Comparison of ENCODE assay signal across 12 cellular contexts in the genomic region with DNA sequence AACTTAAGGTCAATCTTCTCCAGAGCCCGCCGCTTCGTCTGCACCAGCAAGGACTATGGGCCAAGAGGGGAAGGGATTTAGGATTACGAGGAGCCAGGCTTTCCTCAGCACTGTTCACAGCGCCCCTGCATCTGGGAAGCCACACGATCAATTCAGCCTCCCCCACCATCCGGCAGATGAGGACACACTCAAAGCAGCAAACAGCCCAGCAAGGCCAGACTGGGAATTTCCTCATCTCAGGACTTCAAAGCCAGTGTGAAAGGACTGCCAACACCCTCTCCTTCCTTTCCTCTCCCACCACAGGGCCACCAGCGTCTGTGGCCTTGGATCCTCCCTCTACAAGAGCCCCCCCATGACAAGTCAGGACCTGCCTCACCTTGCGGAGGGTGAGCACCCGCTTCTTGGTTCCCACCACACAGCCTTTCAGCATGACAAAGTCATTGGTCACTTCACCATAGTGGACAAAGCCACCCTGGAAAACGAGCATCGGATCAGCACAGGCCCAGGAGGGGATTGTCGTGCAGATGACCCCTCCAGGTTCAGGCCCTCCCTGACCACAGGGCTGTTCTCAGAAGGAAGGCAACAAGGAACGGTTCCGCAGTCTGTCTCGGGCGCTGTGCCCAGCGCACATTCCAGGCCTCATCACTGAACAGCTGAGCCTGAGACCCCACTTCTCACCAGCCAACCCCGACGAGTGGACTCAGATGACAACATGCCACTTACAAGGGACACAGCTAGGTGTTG.
A peak's percentile ranks its signal among the peaks of the same experiment; 100 is the strongest.
DNase-seq lines count a peak whose midpoint lies in the region; ATAC-seq and TF ChIP-seq lines count a peak whose summit lies in the region.
"Had no signal": no experiment of that assay in that cellular context is flagged by ENCODE, and none has a peak within 500 bp of the region (broad histone marks: within the 10 kb centered on the region; RNA-seq: fewer than 3 reads in every experiment).

No MANE protein-coding gene starts in this region.

- peaks cover 72% of the 10 kb centered on the region for H3K36me3 ChIP-seq in WERI-Rb-1

- ATAC-seq in HG03135 (IDR thresholded peaks at IDR 0.05; ENCODE audit: unreplicated experiment) (no peak), GM18505 (IDR thresholded peaks at IDR 0.05; ENCODE audit: unreplicated experiment) (no peak)
- ATAC-seq: PC-3; stimulated activated naive CD8-positive, alpha-beta T cell treated with anti-CD3 and anti-CD28 coated beads, Interleukin-15, Interleukin-2, amounts not matched to agents 100 U/mL and 50 U/mL, for 24 hours had no signal

- peak; percentile 19 for DNase-seq in DMS114 treated with DMSO at 0.1 percent for 48 hours (lab: John Stamatoyannopoulos, UW; ENCODE audit: unreplicated experiment)
- no peak for DNase-seq in WERI-Rb-1
- no peak for DNase-seq in epithelial cell of prostate (ENCODE audit: low read depth, low spot score)
- no peak for DNase-seq in HuH-7 (ENCODE audit: low spot score)
- DNase-seq in NCI-H1048 (lab: John Stamatoyannopoulos, UW): no peak
- DNase-seq: CD4-positive, alpha-beta memory T cell; NCI-H187; PC-3 had no signal

- no peak for TF ChIP-seq POLR2A in GM18505 (IDR thresholded peaks at IDR 0.05; ENCODE audit: borderline replicate concordance, extremely low read depth, insufficient read depth, insufficient read length)

- no peaks in the 10 kb centered on the region for H3K27me3 ChIP-seq in WERI-Rb-1 (ENCODE audit: insufficient read depth, low read depth, severe bottlenecking)

- no peak overlapping the region for H3K4me3 ChIP-seq in WERI-Rb-1 (ENCODE audit: low read depth, low read length)

- peak overlapping the region; percentile 70 for H3K27ac ChIP-seq in 22Rv1
- peak overlapping the region; percentile 43 for H3K27ac ChIP-seq in WERI-Rb-1
- peak overlapping the region; percentile 98 for H3K27ac ChIP-seq in epithelial cell of prostate

- H3K9me3 ChIP-seq in WERI-Rb-1 (ENCODE audit: severe bottlenecking): no peaks in the 10 kb centered on the region

- TF ChIP-seq CTCF in 22Rv1 (IDR thresholded peaks at IDR 0.05): no peak
- no peak for TF ChIP-seq CTCF in WERI-Rb-1 (IDR thresholded peaks at IDR 0.05; ENCODE audit: low read depth, low read length)

Comparison
In these comparisons a context has a peak if more than half of its experiments do, and no peak if none do; other contexts are left out.
1. H3K27ac ChIP-seq: peak in every context shown above with its lines; median percentile 98 in epithelial cell of prostate; 70 in 22Rv1; 43 in WERI-Rb-1.